ENCODE assay signal across 8 cellular contexts in the genomic region with DNA sequence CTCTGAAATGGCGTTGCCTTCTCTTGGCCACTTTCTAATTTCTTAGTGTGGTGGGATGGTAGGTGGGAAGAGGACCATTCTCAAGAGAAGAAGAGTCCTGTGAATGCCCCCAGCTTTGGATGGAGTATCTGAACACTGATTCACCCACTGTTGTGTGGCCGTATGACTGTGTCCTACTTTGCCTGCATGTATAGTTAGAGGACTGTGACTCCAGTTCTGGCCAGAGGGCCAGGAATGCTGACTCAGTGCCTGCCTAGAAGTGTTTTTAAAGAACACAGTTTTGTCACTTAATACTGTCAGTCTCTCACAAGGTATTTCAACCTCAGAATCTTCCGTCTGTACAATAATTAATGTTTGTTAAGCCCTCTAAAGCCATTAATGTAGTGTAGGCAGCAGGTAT. TPM values are rescaled to one million over a fixed set of nuclear protein-coding genes. Genes with fewer than 3 reads are reported as not detected.
DNase-seq lines count a peak whose midpoint lies in the region; ATAC-seq and TF ChIP-seq lines count a peak whose summit lies in the region.

No MANE protein-coding gene starts in this region.

- peaks cover 39% of the 10 kb centered on the region for H3K4me1 Mint-ChIP-seq in T-helper 1 cell treated with Interleukin-12 subunit alpha and Interleukin-12 subunit beta and Interleukin-4 antibody, amounts not matched to agents 30 μg/mL and 1 μg/mL, for 36 hours (ENCODE audit: low read depth)

- intact Hi-C loops in sciatic nerve (cut with DNase I), result no loop called here

- peaks cover 35% of the 10 kb centered on the region for H3K36me3 Mint-ChIP-seq in T-helper 1 cell treated with Interleukin-12 subunit alpha and Interleukin-12 subunit beta and Interleukin-4 antibody, amounts not matched to agents 30 μg/mL and 1 μg/mL, for 36 hours (ENCODE audit: low read depth)

- peak overlapping the region in 3 of 21 experiments; percentile 11 to 98 (median 95) for H3K27ac ChIP-seq in skin epidermis

- ATAC-seq in HG02571 (IDR thresholded peaks at IDR 0.05; ENCODE audit: unreplicated experiment) (no peak), sciatic nerve (no peak), GM21423 (IDR thresholded peaks at IDR 0.05; ENCODE audit: unreplicated experiment) (no peak)

- DNase-seq in T-helper 1 cell (no peak), fibroblast of villous mesenchyme (ENCODE audit: low read depth) (peak; percentile 52), sciatic nerve (ENCODE audit: low spot score) (no peak)

- H3K9me3 Mint-ChIP-seq in T-helper 1 cell treated with Interleukin-12 subunit alpha and Interleukin-12 subunit beta and Interleukin-4 antibody, amounts not matched to agents 30 μg/mL and 1 μg/mL, for 36 hours, result no peaks in the 10 kb centered on the region

- H3K27me3 Mint-ChIP-seq in T-helper 1 cell treated with Interleukin-12 subunit alpha and Interleukin-12 subunit beta and Interleukin-4 antibody, amounts not matched to agents 30 μg/mL and 1 μg/mL, for 36 hours (ENCODE audit: low read depth), result no peaks in the 10 kb centered on the region

- H3K27ac Mint-ChIP-seq in T-helper 1 cell treated with Interleukin-12 subunit alpha and Interleukin-12 subunit beta and Interleukin-4 antibody, amounts not matched to agents 30 μg/mL and 1 μg/mL, for 36 hours, result peak overlapping the region; percentile 33

- H3K4me3 ChIP-seq in WI38 (ENCODE audit: low read depth, low read length), result peak overlapping the region; percentile 83
- H3K4me3 ChIP-seq in fibroblast of villous mesenchyme (ENCODE audit: low read depth, low read length), result peak overlapping the region; percentile 98
- peak overlapping the region in 4 of 7 experiments; percentile 79 to 96 (median 96) for H3K4me3 ChIP-seq in skin epidermis

- TF ChIP-seq CTCF in WI38 (IDR thresholded peaks at IDR 0.05; ENCODE audit: low read depth, low read length), result no peak
- no peak for TF ChIP-seq CTCF in fibroblast of villous mesenchyme (IDR thresholded peaks at IDR 0.05; ENCODE audit: insufficient read depth, low read depth, low read length)

- peak overlapping the region; percentile 97 for H3K4me3 Mint-ChIP-seq in T-helper 1 cell treated with Interleukin-12 subunit alpha and Interleukin-12 subunit beta and Interleukin-4 antibody, amounts not matched to agents 30 μg/mL and 1 μg/mL, for 36 hours

RNA-seq across cellular contexts. Expression of gene SEC61A1, which starts 2.1 kb away (rescaled TPM):
- total RNA-seq in fibroblast of villous mesenchyme (298 and 383 TPM in 2 replicates), sciatic nerve (124 TPM)
